ENCODE assay signal across 8 cellular contexts in genomic region chr14:26074892-26075291, GRCh38.
"Had no signal": no experiment of that assay in that cellular context is flagged by ENCODE, and none has a peak within 500 bp of the region (broad histone marks: within the 10 kb centered on the region; RNA-seq: fewer than 3 reads in every experiment).

No MANE protein-coding gene starts in this region.

- DNase-seq: GDM1, GF-D8 had no signal

- ATAC-seq: GM12878 had no signal

- FAIRE-seq: G401.6, GM12878, GM12891, GM12892, GM18507, GM19239 had no signal

- H3K4me3 ChIP-seq: GM12878 had no signal
